Comparison of ENCODE assay signal across 9 cellular contexts in genomic region chr22:24486501-24486921, GRCh38. TPM values are rescaled to one million over a fixed set of nuclear protein-coding genes. Genes with fewer than 3 reads are reported as not detected.
A peak's percentile ranks its signal among the peaks of the same experiment; 100 is the strongest.
DNase-seq lines count a peak whose midpoint lies in the region; ATAC-seq and TF ChIP-seq lines count a peak whose summit lies in the region.
"Had no signal": no experiment of that assay in that cellular context is flagged by ENCODE, and none has a peak within 500 bp of the region (broad histone marks: within the 10 kb centered on the region; RNA-seq: fewer than 3 reads in every experiment).

No MANE protein-coding gene starts in this region.

- no peaks in the 10 kb centered on the region for H3K27me3 ChIP-seq in RWPE2 (ENCODE audit: insufficient read depth, poor library complexity, severe bottlenecking)
- no peaks in the 10 kb centered on the region for H3K27me3 ChIP-seq in uterus

- intact Hi-C loops in uterus (cut with DNase I; ENCODE audit: low total_unique reads): no loop called here

- peak; percentile 89 for ATAC-seq in RWPE2 (ENCODE audit: low read depth)
- no peak for ATAC-seq in GM18870 (IDR thresholded peaks at IDR 0.05; ENCODE audit: unreplicated experiment)

- TF ChIP-seq POLR2A in uterus (IDR thresholded peaks at IDR 0.05): no peak

- no peak for TF ChIP-seq CTCF in RWPE2 (IDR thresholded peaks at IDR 0.05; ENCODE audit: poor library complexity, severe bottlenecking)
- no peak for TF ChIP-seq CTCF in uterus (IDR thresholded peaks at IDR 0.05)

- H3K9me3 ChIP-seq in RWPE2 (ENCODE audit: severe bottlenecking) (no peaks in the 10 kb centered on the region), uterus (no peaks in the 10 kb centered on the region)

- peak overlapping the region; percentile 59 for H3K27ac ChIP-seq in RWPE2 (ENCODE audit: poor library complexity, severe bottlenecking)
- peak overlapping the region; percentile 26 for H3K27ac ChIP-seq in epithelial cell of prostate
- H3K27ac ChIP-seq in uterus: no peak overlapping the region

- H3K4me1 ChIP-seq in RWPE2 (ENCODE audit: insufficient read depth, poor library complexity, severe bottlenecking) (peaks cover 32% of the 10 kb centered on the region), uterus (no peaks in the 10 kb centered on the region)

- peak; percentile 18 to 29 for DNase-seq in stimulated activated CD4-positive, alpha-beta T cell treated with anti-CD3 and anti-CD28 coated beads, Interleukin-15, amount 100 ng/mL, for 48 hours (ENCODE audit: low read depth in 2 of 2)
- no peak for DNase-seq in stimulated activated CD4-positive, alpha-beta T cell treated with anti-CD3 and anti-CD28 coated beads, Interleukin-12 subunit alpha, Interleukin-12 subunit beta, amount 100 ng/mL, for 4 hours
- DNase-seq in RWPE2 (ENCODE audit: low spot score): no peak
- DNase-seq in epithelial cell of prostate (ENCODE audit: low read depth, low spot score): peak; percentile 67
- peak; percentile 41 for DNase-seq in stromal cell of bone marrow (ENCODE audit: low read depth)
- DNase-seq in uterus: no peak
- DNase-seq in 8988T: no peak
- DNase-seq: anterior cingulate cortex had no signal

- no peaks in the 10 kb centered on the region for H3K36me3 ChIP-seq in RWPE2 (ENCODE audit: low read depth)
- H3K36me3 ChIP-seq in uterus: no peaks in the 10 kb centered on the region

- H3K4me3 ChIP-seq in RWPE2 (ENCODE audit: severe bottlenecking) (no peak overlapping the region), uterus (no peak overlapping the region)

RNA-seq across cellular contexts. Expression of gene UPB1, which starts 8.6 kb away (rescaled TPM):
- total RNA-seq in uterus: 1 to 10 TPM in 1 of 4 donors, under 1 TPM in 1, not detected in 2; 0.83 to 2.7 TPM

RNA-seq across cellular contexts. Expression of gene ADORA2A, which starts 59.1 kb away (rescaled TPM):
- total RNA-seq in uterus: 1 to 10 TPM in 3 of 4 donors, not detected in 1; 3.3 to 9.9 (median 8.9) TPM

Comparison
In these comparisons a context has a peak if more than half of its experiments do, and no peak if none do; other contexts are left out.
1. DNase-seq: peak in stimulated activated CD4-positive, alpha-beta T cell treated with anti-CD3 and anti-CD28 coated beads, Interleukin-15, amount 100 ng/mL, for 48 hours (2 of 2), epithelial cell of prostate (single experiment) and stromal cell of bone marrow (single experiment); none in stimulated activated CD4-positive, alpha-beta T cell treated with anti-CD3 and anti-CD28 coated beads, Interleukin-12 subunit alpha, Interleukin-12 subunit beta, amount 100 ng/mL, for 4 hours (single experiment), RWPE2 (single experiment), uterus (0 of 2) and 8988T (single experiment).
2. H3K27ac ChIP-seq: peak in RWPE2 (single experiment) and epithelial cell of prostate (single experiment); none in uterus (0 of 2).